In the genomic region with DNA sequence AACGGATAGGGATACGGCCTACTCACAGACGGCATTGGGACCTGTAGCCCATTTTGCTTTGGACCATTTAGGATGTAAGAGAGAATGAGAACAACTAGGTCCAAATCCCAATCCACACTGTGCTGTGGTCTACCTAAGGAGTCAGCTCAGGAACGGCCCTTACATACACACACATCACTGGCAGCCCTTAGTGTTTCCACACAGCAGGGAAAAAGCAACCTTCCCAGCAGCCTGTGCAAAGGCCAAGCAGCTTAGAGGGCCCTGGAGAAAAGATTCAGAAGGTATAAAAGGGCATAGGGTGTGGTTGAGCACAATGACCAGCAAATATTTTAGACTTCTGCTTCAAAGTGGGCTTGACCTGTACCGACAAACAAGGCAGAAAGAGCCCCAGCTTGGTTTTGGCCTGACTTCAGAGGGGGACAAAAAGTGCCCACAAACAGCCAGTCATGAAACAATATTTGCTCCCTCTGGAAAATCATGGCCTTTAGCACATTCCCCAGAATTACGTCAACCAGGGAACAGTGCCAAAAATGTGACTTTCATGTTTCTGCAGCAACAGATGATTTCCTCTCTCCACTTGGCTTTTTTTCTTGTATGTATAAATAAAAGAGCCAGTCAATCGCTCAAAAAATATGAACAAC, we compare ENCODE assay signal across 1 cellular context.
TF ChIP-seq lines count a peak whose summit lies in the region.

No MANE protein-coding gene starts in this region.

TF ChIP-seq in HepG2, 621 proteins besides CTCF, POLR2A, EP300 and RAD21 (continued from another document and continues in another):
- TF ChIP-seq, protein P1, sequence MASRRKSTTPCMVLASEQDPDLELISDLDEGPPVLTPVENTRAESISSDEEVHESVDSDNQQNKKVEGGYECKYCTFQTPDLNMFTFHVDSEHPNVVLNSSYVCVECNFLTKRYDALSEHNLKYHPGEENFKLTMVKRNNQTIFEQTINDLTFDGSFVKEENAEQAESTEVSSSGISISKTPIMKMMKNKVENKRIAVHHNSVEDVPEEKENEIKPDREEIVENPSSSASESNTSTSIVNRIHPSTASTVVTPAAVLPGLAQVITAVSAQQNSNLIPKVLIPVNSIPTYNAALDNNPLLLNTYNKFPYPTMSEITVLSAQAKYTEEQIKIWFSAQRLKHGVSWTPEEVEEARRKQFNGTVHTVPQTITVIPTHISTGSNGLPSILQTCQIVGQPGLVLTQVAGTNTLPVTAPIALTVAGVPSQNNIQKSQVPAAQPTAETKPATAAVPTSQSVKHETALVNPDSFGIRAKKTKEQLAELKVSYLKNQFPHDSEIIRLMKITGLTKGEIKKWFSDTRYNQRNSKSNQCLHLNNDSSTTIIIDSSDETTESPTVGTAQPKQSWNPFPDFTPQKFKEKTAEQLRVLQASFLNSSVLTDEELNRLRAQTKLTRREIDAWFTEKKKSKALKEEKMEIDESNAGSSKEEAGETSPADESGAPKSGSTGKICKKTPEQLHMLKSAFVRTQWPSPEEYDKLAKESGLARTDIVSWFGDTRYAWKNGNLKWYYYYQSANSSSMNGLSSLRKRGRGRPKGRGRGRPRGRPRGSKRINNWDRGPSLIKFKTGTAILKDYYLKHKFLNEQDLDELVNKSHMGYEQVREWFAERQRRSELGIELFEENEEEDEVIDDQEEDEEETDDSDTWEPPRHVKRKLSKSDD (CRISPR knock-in tag; IDR thresholded peaks at IDR 0.05; ENCODE audit: low read depth) = no peak
- TF ChIP-seq ZNF776 (CRISPR knock-in tag; IDR thresholded peaks at IDR 0.05) (no peak), TCF7 (IDR thresholded peaks at IDR 0.05; ENCODE audit: low read depth) (peak; percentile 83), U2AF1 (optimal IDR thresholded peaks at IDR 0.05; ENCODE audit: low read depth, low read length) (no peak), ATRX (CRISPR knock-in tag; IDR thresholded peaks at IDR 0.05; ENCODE audit: borderline replicate concordance) (no peak), CREM (IDR thresholded peaks at IDR 0.05) (peak; percentile 48; the same call in 1 of the 2 replicates), CREM (CRISPR knock-in tag; IDR thresholded peaks at IDR 0.05) (no peak), HNRNPH1 (optimal IDR thresholded peaks at IDR 0.05; ENCODE audit: low read depth, low read length) (no peak), GATA4 (IDR thresholded peaks at IDR 0.05; ENCODE audit: borderline replicate concordance, low read depth) (no peak), NCOR1 (IDR thresholded peaks at IDR 0.05; ENCODE audit: borderline replicate concordance, low read length) (peak; percentile 21; the same call in 1 of the 2 replicates), SOX13 (IDR thresholded peaks at IDR 0.05) (no peak), SOX13 (CRISPR knock-in tag; conservative IDR thresholded peaks at IDR 0.05 in 1 of 2, IDR thresholded peaks at IDR 0.05 in 1 of 2) (peak in 1 of 2 experiments; percentile 79; a peak in 2 of 4 replicates), ZNF326 (CRISPR knock-in tag; IDR thresholded peaks at IDR 0.05; ENCODE audit: borderline replicate concordance) (no peak), ZNF292 (CRISPR knock-in tag; IDR thresholded peaks at IDR 0.05; ENCODE audit: borderline replicate concordance, low read depth) (no peak), ZNF773 (CRISPR knock-in tag; IDR thresholded peaks at IDR 0.05; ENCODE audit: borderline replicate concordance) (no peak), NCOA2 (CRISPR knock-in tag; IDR thresholded peaks at IDR 0.05) (peak; percentile 73), CAMTA2 (CRISPR knock-in tag; IDR thresholded peaks at IDR 0.05; ENCODE audit: borderline replicate concordance) (no peak), SKI (IDR thresholded peaks at IDR 0.05; ENCODE audit: partially characterized antibody) (no peak), NR3C1 (CRISPR knock-in tag; IDR thresholded peaks at IDR 0.05) (no peak), ZNF234 (CRISPR knock-in tag; conservative IDR thresholded peaks at IDR 0.05) (no peak), CHD4 (IDR thresholded peaks at IDR 0.05; ENCODE audit: borderline replicate concordance, low read length) (no peak), TCF12 (IDR thresholded peaks at IDR 0.05) (no peak), TCF12 (CRISPR knock-in tag; IDR thresholded peaks at IDR 0.05) (no peak), ZNF451 (CRISPR knock-in tag; IDR thresholded peaks at IDR 0.05) (no peak), ZNF317 (CRISPR knock-in tag; IDR thresholded peaks at IDR 0.05) (no peak), SRSF1 (optimal IDR thresholded peaks at IDR 0.05; ENCODE audit: low read depth, low read length) (no peak), ZNF850 (CRISPR knock-in tag; conservative IDR thresholded peaks at IDR 0.05) (no peak), ZNF510 (CRISPR knock-in tag; IDR thresholded peaks at IDR 0.05; ENCODE audit: low read depth) (no peak), CBX1 (IDR thresholded peaks at IDR 0.05; ENCODE audit: low read depth) (no peak), ZMYM3 (CRISPR knock-in tag; IDR thresholded peaks at IDR 0.05) (no peak), BHLHE40 (IDR thresholded peaks at IDR 0.05; ENCODE audit: low read length) (peak; percentile 18; the same call in 1 of the 2 replicates), SRSF9 (IDR thresholded peaks at IDR 0.05; ENCODE audit: borderline replicate concordance, insufficient read depth, low read depth, low read length, poor library complexity, severe bottlenecking) (no peak), PPARG (CRISPR knock-in tag; conservative IDR thresholded peaks at IDR 0.05) (0 out of 2 replicates have a peak, but pooled peaks have one; percentile 34), ZNF260 (CRISPR knock-in tag; IDR thresholded peaks at IDR 0.05; ENCODE audit: borderline replicate concordance, low read depth) (no peak), ZNF282 (IDR thresholded peaks at IDR 0.05; ENCODE audit: partially characterized antibody) (no peak), EEA1 (CRISPR knock-in tag; IDR thresholded peaks at IDR 0.05; ENCODE audit: borderline replicate concordance) (no peak), ZNF7 (CRISPR knock-in tag; IDR thresholded peaks at IDR 0.05) (no peak), GPN1 (CRISPR knock-in tag; IDR thresholded peaks at IDR 0.05; ENCODE audit: borderline replicate concordance) (no peak), CHCHD3 (CRISPR knock-in tag; IDR thresholded peaks at IDR 0.05) (no peak), ZNF230 (CRISPR knock-in tag; IDR thresholded peaks at IDR 0.05) (no peak), ASH2L (IDR thresholded peaks at IDR 0.05; ENCODE audit: insufficient read length, low read depth, low read length) (peak; percentile 29), FOXA3 (CRISPR knock-in tag; IDR thresholded peaks at IDR 0.05) (peak; percentile 21; the same call in 1 of the 2 replicates), BCL6 (CRISPR knock-in tag; IDR thresholded peaks at IDR 0.05) (peak; percentile 24; the same call in 1 of the 2 replicates)
- TF ChIP-seq, protein P2, sequence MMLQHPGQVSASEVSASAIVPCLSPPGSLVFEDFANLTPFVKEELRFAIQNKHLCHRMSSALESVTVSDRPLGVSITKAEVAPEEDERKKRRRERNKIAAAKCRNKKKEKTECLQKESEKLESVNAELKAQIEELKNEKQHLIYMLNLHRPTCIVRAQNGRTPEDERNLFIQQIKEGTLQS (CRISPR knock-in tag; IDR thresholded peaks at IDR 0.05) = peak; percentile 35; the same call in 1 of the 2 replicates
- TF ChIP-seq, protein P3, sequence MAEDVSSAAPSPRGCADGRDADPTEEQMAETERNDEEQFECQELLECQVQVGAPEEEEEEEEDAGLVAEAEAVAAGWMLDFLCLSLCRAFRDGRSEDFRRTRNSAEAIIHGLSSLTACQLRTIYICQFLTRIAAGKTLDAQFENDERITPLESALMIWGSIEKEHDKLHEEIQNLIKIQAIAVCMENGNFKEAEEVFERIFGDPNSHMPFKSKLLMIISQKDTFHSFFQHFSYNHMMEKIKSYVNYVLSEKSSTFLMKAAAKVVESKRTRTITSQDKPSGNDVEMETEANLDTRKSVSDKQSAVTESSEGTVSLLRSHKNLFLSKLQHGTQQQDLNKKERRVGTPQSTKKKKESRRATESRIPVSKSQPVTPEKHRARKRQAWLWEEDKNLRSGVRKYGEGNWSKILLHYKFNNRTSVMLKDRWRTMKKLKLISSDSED (CRISPR knock-in tag; IDR thresholded peaks at IDR 0.05) = no peak
- TF ChIP-seq, protein P4, sequence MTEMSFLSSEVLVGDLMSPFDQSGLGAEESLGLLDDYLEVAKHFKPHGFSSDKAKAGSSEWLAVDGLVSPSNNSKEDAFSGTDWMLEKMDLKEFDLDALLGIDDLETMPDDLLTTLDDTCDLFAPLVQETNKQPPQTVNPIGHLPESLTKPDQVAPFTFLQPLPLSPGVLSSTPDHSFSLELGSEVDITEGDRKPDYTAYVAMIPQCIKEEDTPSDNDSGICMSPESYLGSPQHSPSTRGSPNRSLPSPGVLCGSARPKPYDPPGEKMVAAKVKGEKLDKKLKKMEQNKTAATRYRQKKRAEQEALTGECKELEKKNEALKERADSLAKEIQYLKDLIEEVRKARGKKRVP (CRISPR knock-in tag; IDR thresholded peaks at IDR 0.05) = 0 out of 4 replicates have a peak, but pooled peaks of 1 of the 2 experiments have one; percentile 27
- TF ChIP-seq, protein P5, sequence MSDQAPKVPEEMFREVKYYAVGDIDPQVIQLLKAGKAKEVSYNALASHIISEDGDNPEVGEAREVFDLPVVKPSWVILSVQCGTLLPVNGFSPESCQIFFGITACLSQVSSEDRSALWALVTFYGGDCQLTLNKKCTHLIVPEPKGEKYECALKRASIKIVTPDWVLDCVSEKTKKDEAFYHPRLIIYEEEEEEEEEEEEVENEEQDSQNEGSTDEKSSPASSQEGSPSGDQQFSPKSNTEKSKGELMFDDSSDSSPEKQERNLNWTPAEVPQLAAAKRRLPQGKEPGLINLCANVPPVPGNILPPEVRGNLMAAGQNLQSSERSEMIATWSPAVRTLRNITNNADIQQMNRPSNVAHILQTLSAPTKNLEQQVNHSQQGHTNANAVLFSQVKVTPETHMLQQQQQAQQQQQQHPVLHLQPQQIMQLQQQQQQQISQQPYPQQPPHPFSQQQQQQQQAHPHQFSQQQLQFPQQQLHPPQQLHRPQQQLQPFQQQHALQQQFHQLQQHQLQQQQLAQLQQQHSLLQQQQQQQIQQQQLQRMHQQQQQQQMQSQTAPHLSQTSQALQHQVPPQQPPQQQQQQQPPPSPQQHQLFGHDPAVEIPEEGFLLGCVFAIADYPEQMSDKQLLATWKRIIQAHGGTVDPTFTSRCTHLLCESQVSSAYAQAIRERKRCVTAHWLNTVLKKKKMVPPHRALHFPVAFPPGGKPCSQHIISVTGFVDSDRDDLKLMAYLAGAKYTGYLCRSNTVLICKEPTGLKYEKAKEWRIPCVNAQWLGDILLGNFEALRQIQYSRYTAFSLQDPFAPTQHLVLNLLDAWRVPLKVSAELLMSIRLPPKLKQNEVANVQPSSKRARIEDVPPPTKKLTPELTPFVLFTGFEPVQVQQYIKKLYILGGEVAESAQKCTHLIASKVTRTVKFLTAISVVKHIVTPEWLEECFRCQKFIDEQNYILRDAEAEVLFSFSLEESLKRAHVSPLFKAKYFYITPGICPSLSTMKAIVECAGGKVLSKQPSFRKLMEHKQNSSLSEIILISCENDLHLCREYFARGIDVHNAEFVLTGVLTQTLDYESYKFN (CRISPR knock-in tag; conservative IDR thresholded peaks at IDR 0.05) = peak; percentile 63
- TF ChIP-seq, protein P6, sequence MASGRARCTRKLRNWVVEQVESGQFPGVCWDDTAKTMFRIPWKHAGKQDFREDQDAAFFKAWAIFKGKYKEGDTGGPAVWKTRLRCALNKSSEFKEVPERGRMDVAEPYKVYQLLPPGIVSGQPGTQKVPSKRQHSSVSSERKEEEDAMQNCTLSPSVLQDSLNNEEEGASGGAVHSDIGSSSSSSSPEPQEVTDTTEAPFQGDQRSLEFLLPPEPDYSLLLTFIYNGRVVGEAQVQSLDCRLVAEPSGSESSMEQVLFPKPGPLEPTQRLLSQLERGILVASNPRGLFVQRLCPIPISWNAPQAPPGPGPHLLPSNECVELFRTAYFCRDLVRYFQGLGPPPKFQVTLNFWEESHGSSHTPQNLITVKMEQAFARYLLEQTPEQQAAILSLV (CRISPR knock-in tag; IDR thresholded peaks at IDR 0.05; ENCODE audit: borderline replicate concordance) = no peak
- TF ChIP-seq, protein P7, sequence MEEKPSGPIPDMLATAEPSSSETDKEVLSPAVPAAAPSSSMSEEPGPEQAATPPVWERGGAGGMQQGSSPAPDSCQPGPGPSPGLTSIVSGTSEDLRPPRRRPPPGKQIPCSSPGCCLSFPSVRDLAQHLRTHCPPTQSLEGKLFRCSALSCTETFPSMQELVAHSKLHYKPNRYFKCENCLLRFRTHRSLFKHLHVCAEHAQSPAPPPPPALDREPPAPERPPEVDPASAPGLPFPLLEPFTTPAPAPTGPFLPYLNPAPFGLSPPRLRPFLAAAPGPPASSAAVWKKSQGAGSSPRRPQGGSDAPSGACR (CRISPR knock-in tag; IDR thresholded peaks at IDR 0.05) = no peak
- TF ChIP-seq, protein P8, sequence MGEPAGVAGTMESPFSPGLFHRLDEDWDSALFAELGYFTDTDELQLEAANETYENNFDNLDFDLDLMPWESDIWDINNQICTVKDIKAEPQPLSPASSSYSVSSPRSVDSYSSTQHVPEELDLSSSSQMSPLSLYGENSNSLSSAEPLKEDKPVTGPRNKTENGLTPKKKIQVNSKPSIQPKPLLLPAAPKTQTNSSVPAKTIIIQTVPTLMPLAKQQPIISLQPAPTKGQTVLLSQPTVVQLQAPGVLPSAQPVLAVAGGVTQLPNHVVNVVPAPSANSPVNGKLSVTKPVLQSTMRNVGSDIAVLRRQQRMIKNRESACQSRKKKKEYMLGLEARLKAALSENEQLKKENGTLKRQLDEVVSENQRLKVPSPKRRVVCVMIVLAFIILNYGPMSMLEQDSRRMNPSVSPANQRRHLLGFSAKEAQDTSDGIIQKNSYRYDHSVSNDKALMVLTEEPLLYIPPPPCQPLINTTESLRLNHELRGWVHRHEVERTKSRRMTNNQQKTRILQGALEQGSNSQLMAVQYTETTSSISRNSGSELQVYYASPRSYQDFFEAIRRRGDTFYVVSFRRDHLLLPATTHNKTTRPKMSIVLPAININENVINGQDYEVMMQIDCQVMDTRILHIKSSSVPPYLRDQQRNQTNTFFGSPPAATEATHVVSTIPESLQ (CRISPR knock-in tag; conservative IDR thresholded peaks at IDR 0.05) = no peak
- TF ChIP-seq, protein P9, sequence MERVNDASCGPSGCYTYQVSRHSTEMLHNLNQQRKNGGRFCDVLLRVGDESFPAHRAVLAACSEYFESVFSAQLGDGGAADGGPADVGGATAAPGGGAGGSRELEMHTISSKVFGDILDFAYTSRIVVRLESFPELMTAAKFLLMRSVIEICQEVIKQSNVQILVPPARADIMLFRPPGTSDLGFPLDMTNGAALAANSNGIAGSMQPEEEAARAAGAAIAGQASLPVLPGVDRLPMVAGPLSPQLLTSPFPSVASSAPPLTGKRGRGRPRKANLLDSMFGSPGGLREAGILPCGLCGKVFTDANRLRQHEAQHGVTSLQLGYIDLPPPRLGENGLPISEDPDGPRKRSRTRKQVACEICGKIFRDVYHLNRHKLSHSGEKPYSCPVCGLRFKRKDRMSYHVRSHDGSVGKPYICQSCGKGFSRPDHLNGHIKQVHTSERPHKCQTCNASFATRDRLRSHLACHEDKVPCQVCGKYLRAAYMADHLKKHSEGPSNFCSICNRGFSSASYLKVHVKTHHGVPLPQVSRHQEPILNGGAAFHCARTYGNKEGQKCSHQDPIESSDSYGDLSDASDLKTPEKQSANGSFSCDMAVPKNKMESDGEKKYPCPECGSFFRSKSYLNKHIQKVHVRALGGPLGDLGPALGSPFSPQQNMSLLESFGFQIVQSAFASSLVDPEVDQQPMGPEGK (CRISPR knock-in tag; IDR thresholded peaks at IDR 0.05) = peak; percentile 26; the same call in 1 of the 2 replicates
- TF ChIP-seq, protein P10, sequence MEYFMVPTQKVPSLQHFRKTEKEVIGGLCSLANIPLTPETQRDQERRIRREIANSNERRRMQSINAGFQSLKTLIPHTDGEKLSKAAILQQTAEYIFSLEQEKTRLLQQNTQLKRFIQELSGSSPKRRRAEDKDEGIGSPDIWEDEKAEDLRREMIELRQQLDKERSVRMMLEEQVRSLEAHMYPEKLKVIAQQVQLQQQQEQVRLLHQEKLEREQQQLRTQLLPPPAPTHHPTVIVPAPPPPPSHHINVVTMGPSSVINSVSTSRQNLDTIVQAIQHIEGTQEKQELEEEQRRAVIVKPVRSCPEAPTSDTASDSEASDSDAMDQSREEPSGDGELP (IDR thresholded peaks at IDR 0.05; ENCODE audit: borderline replicate concordance, low read depth) = peak; percentile 51; the same call in 1 of the 2 replicates
